In genomic region chr1:15526021-15526489, GRCh38 we compare ENCODE assay signal across 1 cellular context.
TF ChIP-seq lines count a peak whose summit lies in the region.

No MANE protein-coding gene starts in this region.

TF ChIP-seq in GM12878, 131 proteins besides CTCF, POLR2A, EP300 and RAD21:
- no peak for TF ChIP-seq NR2C2 (IDR thresholded peaks at IDR 0.05; ENCODE audit: borderline replicate concordance, control insufficient read depth, insufficient read length, low read depth)
- no peak for TF ChIP-seq RELB (IDR thresholded peaks at IDR 0.05; ENCODE audit: low read depth)
- TF ChIP-seq POU2F2 (IDR thresholded peaks at IDR 0.05; ENCODE audit: borderline replicate concordance, low read depth, low read length): no peak
- TF ChIP-seq MYB (IDR thresholded peaks at IDR 0.05; ENCODE audit: borderline replicate concordance, low read depth, low read length): no peak
- no peak for TF ChIP-seq SUZ12 (IDR thresholded peaks at IDR 0.05; ENCODE audit: unreplicated experiment)
- TF ChIP-seq ZNF384 (IDR thresholded peaks at IDR 0.05; ENCODE audit: borderline replicate concordance, low read depth, low read length): no peak
- 0 out of 2 replicates have a peak, but pooled peaks have one; percentile 4 for TF ChIP-seq NKRF (conservative IDR thresholded peaks at IDR 0.05)
- TF ChIP-seq ESRRA (IDR thresholded peaks at IDR 0.05; ENCODE audit: low read length): no peak
